In genomic region chr4:123671633-123672404, GRCh38 we compare ENCODE assay signal across 9 cellular contexts.
DNase-seq lines count a peak whose midpoint lies in the region; ATAC-seq and TF ChIP-seq lines count a peak whose summit lies in the region.
"Had no signal": no experiment of that assay in that cellular context is flagged by ENCODE, and none has a peak within 500 bp of the region (broad histone marks: within the 10 kb centered on the region; RNA-seq: fewer than 3 reads in every experiment).

No MANE protein-coding gene starts in this region.

- H3K27me3 ChIP-seq in BLaER1 treated with 17β-estradiol and CSF1 and Interleukin-3, amounts not matched to agents 10 nM and 100 nM = peaks cover 0 to 91% (median 0%) of the 10 kb centered on the region in 11 experiments; a peak in 9 of 22 replicates
- no peaks in the 10 kb centered on the region for H3K27me3 ChIP-seq in left lung

- ATAC-seq in GM19351 (IDR thresholded peaks at IDR 0.05; ENCODE audit: unreplicated experiment) (peak; percentile 95), HG03066 (IDR thresholded peaks at IDR 0.05; ENCODE audit: low read depth, unreplicated experiment) (peak; percentile 94), left lung (no peak)

- peaks cover 43% of the 10 kb centered on the region for H3K4me1 Mint-ChIP-seq in activated T-helper 1 cell treated with anti-CD3 and anti-CD28 coated beads, Interleukin-12 subunit alpha, Interleukin-12 subunit beta, Interleukin-2, Interleukin-4 antibody, amounts not matched to agents 30 ng/mL and 10 ng/mL and 1 ng/mL, durations not matched to agents 14 hours and 24 hours and 36 hours (ENCODE audit: low read depth)
- H3K4me1 Mint-ChIP-seq: IgD-negative memory B cell had no signal

- peaks cover 0 to 16% (median 0%) of the 10 kb centered on the region in 11 experiments; a peak in 2 of 22 replicates for H3K9me3 ChIP-seq in BLaER1 treated with 17β-estradiol and CSF1 and Interleukin-3, amounts not matched to agents 10 nM and 100 nM (replicated peaks in 1 of 11)
- no peaks in the 10 kb centered on the region for H3K9me3 ChIP-seq in left lung

- peaks cover 0 to 9% (median 0%) of the 10 kb centered on the region in 11 experiments; a peak in 1 of 22 replicates for H4K20me1 ChIP-seq in BLaER1 treated with 17β-estradiol and CSF1 and Interleukin-3, amounts not matched to agents 10 nM and 100 nM

- H3K4me2 ChIP-seq in BLaER1 treated with 17β-estradiol and CSF1 and Interleukin-3, amounts not matched to agents 10 nM and 100 nM = peak overlapping the region in 6 of 11 experiments; percentile 4 to 53 (median 22); a peak in 5 of 22 replicates

- H3K9me3 Mint-ChIP-seq in activated T-helper 1 cell treated with anti-CD3 and anti-CD28 coated beads, Interleukin-12 subunit alpha, Interleukin-12 subunit beta, Interleukin-2, Interleukin-4 antibody, amounts not matched to agents 30 ng/mL and 10 ng/mL and 1 ng/mL, durations not matched to agents 14 hours and 24 hours and 36 hours = peaks cover 6% of the 10 kb centered on the region

- no peak overlapping the region for H3K4me3 ChIP-seq in BLaER1 treated with 17β-estradiol and CSF1 and Interleukin-3, amounts not matched to agents 10 nM and 100 nM
- H3K4me3 ChIP-seq in left lung = no peak overlapping the region

- H3K4me3 Mint-ChIP-seq in activated T-helper 1 cell treated with anti-CD3 and anti-CD28 coated beads, Interleukin-12 subunit alpha, Interleukin-12 subunit beta, Interleukin-2, Interleukin-4 antibody, amounts not matched to agents 30 ng/mL and 10 ng/mL and 1 ng/mL, durations not matched to agents 14 hours and 24 hours and 36 hours = no peak overlapping the region

- H3K36me3 Mint-ChIP-seq in activated T-helper 1 cell treated with anti-CD3 and anti-CD28 coated beads, Interleukin-12 subunit alpha, Interleukin-12 subunit beta, Interleukin-2, Interleukin-4 antibody, amounts not matched to agents 30 ng/mL and 10 ng/mL and 1 ng/mL, durations not matched to agents 14 hours and 24 hours and 36 hours (ENCODE audit: low read depth) = peaks cover 5% of the 10 kb centered on the region
- H3K36me3 Mint-ChIP-seq: IgD-negative memory B cell had no signal

- H3K36me3 ChIP-seq in BLaER1 treated with 17β-estradiol and CSF1 and Interleukin-3, amounts not matched to agents 10 nM and 100 nM = no peaks in the 10 kb centered on the region
- H3K36me3 ChIP-seq in left lung = no peaks in the 10 kb centered on the region

- H3K27me3 Mint-ChIP-seq in activated T-helper 1 cell treated with anti-CD3 and anti-CD28 coated beads, Interleukin-12 subunit alpha, Interleukin-12 subunit beta, Interleukin-2, Interleukin-4 antibody, amounts not matched to agents 30 ng/mL and 10 ng/mL and 1 ng/mL, durations not matched to agents 14 hours and 24 hours and 36 hours (ENCODE audit: insufficient read depth) = peaks cover 46% of the 10 kb centered on the region

- intact Hi-C loops in activated T-helper 1 cell treated with anti-CD3 and anti-CD28 coated beads, Interleukin-12 subunit alpha, Interleukin-12 subunit beta, Interleukin-2, Interleukin-4 antibody, amounts not matched to agents 30 ng/mL and 10 ng/mL and 1 ng/mL, durations not matched to agents 14 hours and 24 hours and 36 hours (cut with micrococcal nuclease) = loop anchor here (1.0 to 5.0 kb wide), 8 partner anchors 71 to 910 kb away; partner anchors contain the start of gene NUDT6
- intact Hi-C loops in left lung (cut with DNase I) = no loop called here

- peak; percentile 14 for DNase-seq in activated T-helper 1 cell treated with anti-CD3 and anti-CD28 coated beads, Interleukin-12 subunit alpha, Interleukin-12 subunit beta, Interleukin-2, Interleukin-4 antibody, amounts not matched to agents 30 ng/mL and 10 ng/mL and 1 ng/mL, durations not matched to agents 14 hours and 24 hours and 36 hours (ENCODE audit: low spot score)
- no peak for DNase-seq in RKO (ENCODE audit: low spot score)
- no peak for DNase-seq in left lung
- no peak for DNase-seq in KBM-7
- no peak for DNase-seq in activated CD8-positive, alpha-beta memory T cell treated with anti-CD3 and anti-CD28 coated beads, Interleukin-2, amount 50 U/mL, for 48 hours

- no peak for TF ChIP-seq CTCF in left lung (IDR thresholded peaks at IDR 0.05)

- peaks cover 0 to 17% (median 6%) of the 10 kb centered on the region in 10 experiments; a peak in 8 of 20 replicates for H3K4me1 ChIP-seq in BLaER1 treated with 17β-estradiol and CSF1 and Interleukin-3, amounts not matched to agents 10 nM and 100 nM
- H3K4me1 ChIP-seq in left lung = no peaks in the 10 kb centered on the region

- H3K9ac ChIP-seq in BLaER1 treated with 17β-estradiol and CSF1 and Interleukin-3, amounts not matched to agents 10 nM and 100 nM = no peak overlapping the region

- no peak overlapping the region for H3K27ac ChIP-seq in BLaER1 treated with 17β-estradiol and CSF1 and Interleukin-3, amounts not matched to agents 10 nM and 100 nM
- H3K27ac ChIP-seq in left lung = no peak overlapping the region

- in situ Hi-C loops in KBM-7 (cut with MboI; ENCODE audit: low pct_unique_long_range_greater_than_20kb, low sequenced_read_pairs) = loop anchor here (25.0 kb wide), 1 partner anchor 560 kb away; no protein-coding TSS in a partner anchor

- H3K27ac Mint-ChIP-seq in activated T-helper 1 cell treated with anti-CD3 and anti-CD28 coated beads, Interleukin-12 subunit alpha, Interleukin-12 subunit beta, Interleukin-2, Interleukin-4 antibody, amounts not matched to agents 30 ng/mL and 10 ng/mL and 1 ng/mL, durations not matched to agents 14 hours and 24 hours and 36 hours = peak overlapping the region; percentile 7
- H3K27ac Mint-ChIP-seq: IgD-negative memory B cell had no signal
